ENCODE assay signal across 8 cellular contexts in genomic region chr2:156110890-156111289, GRCh38.
DNase-seq lines count a peak whose midpoint lies in the region; ATAC-seq and TF ChIP-seq lines count a peak whose summit lies in the region.

No MANE protein-coding gene starts in this region.

- H3K9me3 ChIP-seq in tibial nerve, result no peaks in the 10 kb centered on the region

- 78 to 82% methylated on average over 2 of the region's 2 CpGs for WGBS in tibial nerve, 2 donors

- no peaks in the 10 kb centered on the region for H3K4me1 ChIP-seq in tibial nerve

- intact Hi-C loops in posterior cingulate gyrus (cut with DNase I), result no loop called here

- peak; percentile 28 for DNase-seq in stimulated activated CD4-positive, alpha-beta T cell treated with anti-CD3 and anti-CD28 coated beads, Interleukin-15, amount 100 ng/mL, for 24 hours
- no peak for DNase-seq in stimulated activated CD4-positive, alpha-beta T cell treated with anti-CD3 and anti-CD28 coated beads, Interleukin-12 subunit alpha, Interleukin-12 subunit beta, amount 100 ng/mL, for 4 hours
- peak; percentile 19 for DNase-seq in NCI-H69 (lab: John Stamatoyannopoulos, UW)
- no peak for DNase-seq in AG20443 (ENCODE audit: low spot score)
- no peak for DNase-seq in posterior cingulate gyrus
- no peak for DNase-seq in tibial nerve (ENCODE audit: low spot score in 2 of 2)

- TF ChIP-seq EP300 in tibial nerve (IDR thresholded peaks at IDR 0.05), result no peak

- no peak for TF ChIP-seq CTCF in tibial nerve (IDR thresholded peaks at IDR 0.05)

- H3K36me3 ChIP-seq in tibial nerve, result no peaks in the 10 kb centered on the region

- no peaks in the 10 kb centered on the region for H3K27me3 ChIP-seq in tibial nerve

- no peak overlapping the region for H3K4me3 ChIP-seq in tibial nerve

- ATAC-seq in HG02852 (IDR thresholded peaks at IDR 0.05; ENCODE audit: unreplicated experiment) (peak; percentile 99), esophagus mucosa (peak; percentile 55)

- no peak for TF ChIP-seq POLR2A in tibial nerve (IDR thresholded peaks at IDR 0.05)

- H3K27ac ChIP-seq in tibial nerve, result no peak overlapping the region

Comparison
In these comparisons a context has a peak if more than half of its experiments do, and no peak if none do; other contexts are left out.
1. DNase-seq: peak in stimulated activated CD4-positive, alpha-beta T cell treated with anti-CD3 and anti-CD28 coated beads, Interleukin-15, amount 100 ng/mL, for 24 hours (single experiment) and NCI-H69 (single experiment); none in stimulated activated CD4-positive, alpha-beta T cell treated with anti-CD3 and anti-CD28 coated beads, Interleukin-12 subunit alpha, Interleukin-12 subunit beta, amount 100 ng/mL, for 4 hours (single experiment), AG20443 (single experiment), posterior cingulate gyrus (0 of 10) and tibial nerve (0 of 2).